1 cellular context compared by ENCODE assay signal in the genomic region with DNA sequence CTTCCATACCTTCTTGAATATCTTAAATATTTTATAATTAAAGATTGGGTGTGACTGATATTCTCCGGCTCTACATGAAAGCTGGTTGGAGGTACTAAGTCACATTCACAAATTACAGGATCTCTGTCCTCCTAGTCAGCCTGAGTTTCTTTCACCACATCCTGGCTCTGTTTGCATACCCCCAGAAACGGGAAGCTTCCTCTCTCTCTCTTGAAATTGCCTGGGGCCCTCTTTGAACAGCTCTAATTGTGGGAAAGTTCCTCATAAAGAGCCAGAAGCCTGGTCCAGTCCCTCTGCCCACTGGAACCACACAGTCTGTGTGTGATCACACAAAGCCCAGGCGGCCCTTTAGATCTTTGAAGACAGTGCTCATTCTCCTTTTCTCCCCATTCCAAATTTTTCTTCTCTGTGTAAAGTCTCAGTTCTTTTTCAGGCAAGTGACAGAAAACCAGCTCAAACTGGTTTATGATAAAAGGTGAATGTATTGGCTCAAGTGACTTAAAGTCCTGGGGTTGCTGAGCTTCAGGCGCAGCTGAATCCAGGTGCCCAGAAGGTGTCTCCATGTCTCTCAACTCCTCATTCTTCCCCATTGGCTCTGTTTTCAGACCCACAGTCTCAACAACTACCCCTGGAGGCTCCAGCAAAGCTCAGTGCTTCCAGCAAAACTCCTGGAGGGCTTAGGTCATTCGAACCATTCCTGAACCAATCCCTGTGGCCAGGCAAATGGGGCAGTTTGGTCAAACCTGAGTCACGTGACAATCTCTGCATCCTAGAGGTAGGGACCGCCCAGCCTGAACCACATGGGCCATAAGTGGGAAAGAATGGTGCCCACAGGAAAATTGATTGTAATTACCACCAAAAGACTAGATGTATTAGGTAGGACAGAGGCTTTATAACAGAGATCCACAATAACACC.
TF ChIP-seq lines count a peak whose summit lies in the region.

No MANE protein-coding gene starts in this region.

TF ChIP-seq in IMR-90, 13 proteins besides CTCF, POLR2A, EP300 and RAD21:
- no peak for TF ChIP-seq CHD1 (IDR thresholded peaks at IDR 0.05; ENCODE audit: low read depth, low read length)
- TF ChIP-seq FOS (IDR thresholded peaks at IDR 0.05; ENCODE audit: low read depth, low read length) = no peak
- no peak for TF ChIP-seq RFX5 (IDR thresholded peaks at IDR 0.05; ENCODE audit: low read depth, low read length)
- TF ChIP-seq BHLHE40 (IDR thresholded peaks at IDR 0.05; ENCODE audit: low read depth, low read length) = no peak
- TF ChIP-seq SMC3 (IDR thresholded peaks at IDR 0.05; ENCODE audit: low read depth, low read length) = no peak
- TF ChIP-seq NFE2L2 (IDR thresholded peaks at IDR 0.05; ENCODE audit: low read depth, low read length) = no peak
- TF ChIP-seq, protein P1, sequence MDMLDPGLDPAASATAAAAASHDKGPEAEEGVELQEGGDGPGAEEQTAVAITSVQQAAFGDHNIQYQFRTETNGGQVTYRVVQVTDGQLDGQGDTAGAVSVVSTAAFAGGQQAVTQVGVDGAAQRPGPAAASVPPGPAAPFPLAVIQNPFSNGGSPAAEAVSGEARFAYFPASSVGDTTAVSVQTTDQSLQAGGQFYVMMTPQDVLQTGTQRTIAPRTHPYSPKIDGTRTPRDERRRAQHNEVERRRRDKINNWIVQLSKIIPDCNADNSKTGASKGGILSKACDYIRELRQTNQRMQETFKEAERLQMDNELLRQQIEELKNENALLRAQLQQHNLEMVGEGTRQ (IDR thresholded peaks at IDR 0.05; ENCODE audit: low read depth, low read length) = no peak
- TF ChIP-seq, protein P2, sequence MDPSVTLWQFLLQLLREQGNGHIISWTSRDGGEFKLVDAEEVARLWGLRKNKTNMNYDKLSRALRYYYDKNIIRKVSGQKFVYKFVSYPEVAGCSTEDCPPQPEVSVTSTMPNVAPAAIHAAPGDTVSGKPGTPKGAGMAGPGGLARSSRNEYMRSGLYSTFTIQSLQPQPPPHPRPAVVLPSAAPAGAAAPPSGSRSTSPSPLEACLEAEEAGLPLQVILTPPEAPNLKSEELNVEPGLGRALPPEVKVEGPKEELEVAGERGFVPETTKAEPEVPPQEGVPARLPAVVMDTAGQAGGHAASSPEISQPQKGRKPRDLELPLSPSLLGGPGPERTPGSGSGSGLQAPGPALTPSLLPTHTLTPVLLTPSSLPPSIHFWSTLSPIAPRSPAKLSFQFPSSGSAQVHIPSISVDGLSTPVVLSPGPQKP (IDR thresholded peaks at IDR 0.05; ENCODE audit: borderline replicate concordance, low read depth, low read length) = no peak
- TF ChIP-seq MAFK (IDR thresholded peaks at IDR 0.05; ENCODE audit: low read depth, low read length) = no peak
- TF ChIP-seq MXI1 (IDR thresholded peaks at IDR 0.05; ENCODE audit: borderline replicate concordance, low read depth, low read length) = no peak
